In the genomic region with DNA sequence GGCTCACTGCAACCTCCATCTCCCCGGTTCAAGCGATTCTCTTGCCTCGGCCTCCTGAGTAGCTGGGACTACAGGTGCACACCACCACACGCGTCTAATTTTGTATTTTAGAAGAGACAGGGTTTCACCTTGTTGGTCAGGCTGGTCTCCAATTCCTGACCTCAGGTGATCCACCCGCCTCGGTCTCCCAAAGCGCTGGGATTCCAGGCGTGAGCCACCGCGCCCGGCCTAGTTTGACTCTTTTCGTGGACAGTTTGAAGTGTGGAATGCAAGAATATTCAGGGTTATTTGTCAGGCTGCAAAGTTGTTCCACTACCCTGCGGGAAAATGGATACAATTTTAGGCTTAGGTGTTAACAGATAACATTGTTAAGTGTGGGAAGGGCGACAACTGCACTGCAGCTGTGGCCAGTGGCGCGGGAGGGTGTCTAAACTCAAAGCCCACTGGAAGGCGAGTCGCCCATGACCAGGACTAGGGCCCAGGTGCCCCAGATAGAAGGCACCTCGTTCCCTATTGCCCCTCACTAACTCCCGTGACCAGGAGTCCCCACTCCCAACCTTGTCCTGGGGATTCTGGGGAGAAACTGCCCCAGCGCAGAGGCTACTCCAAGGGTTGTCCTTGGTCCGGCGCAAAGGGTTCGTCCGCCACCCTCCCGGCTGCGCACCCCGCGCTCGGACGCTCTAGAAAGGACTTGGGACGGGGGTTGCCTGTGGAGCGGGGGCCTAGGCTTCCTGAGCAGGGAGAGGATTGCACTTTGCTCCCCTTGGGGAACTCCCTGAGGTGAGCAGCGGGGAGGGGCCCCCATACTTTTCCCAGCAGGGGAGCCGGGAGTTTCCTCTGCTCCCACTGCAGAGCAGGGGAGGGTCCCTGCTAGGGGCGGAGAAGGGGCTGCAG, we compare ENCODE assay signal across 8 cellular contexts. TPM values are rescaled to one million over a fixed set of nuclear protein-coding genes. Genes with fewer than 3 reads are reported as not detected.
DNase-seq lines count a peak whose midpoint lies in the region; TF ChIP-seq lines count a peak whose summit lies in the region.

No MANE protein-coding gene starts in this region.

- peaks cover 24% of the 10 kb centered on the region for H4K20me1 ChIP-seq in smooth muscle cell (ENCODE audit: low read depth)

- peak overlapping the region; percentile 83 for H3K4me3 ChIP-seq in H7 (ENCODE audit: insufficient read depth, low read depth, low read length)
- peak overlapping the region; percentile 86 for H3K4me3 ChIP-seq in smooth muscle cell

- H3K4me2 ChIP-seq in smooth muscle cell, result peak overlapping the region; percentile 97

- H3K36me3 ChIP-seq in H7 (replicated peaks; ENCODE audit: control insufficient read depth, insufficient read depth, low read length) (no peaks in the 10 kb centered on the region), smooth muscle cell (ENCODE audit: low read depth) (no peaks in the 10 kb centered on the region)

- H3K79me2 ChIP-seq in smooth muscle cell (ENCODE audit: low read depth), result peaks cover 25% of the 10 kb centered on the region

- peaks cover 34% of the 10 kb centered on the region for H3K36me3 Mint-ChIP-seq in activated CD4-positive, alpha-beta memory T cell treated with anti-CD3 and anti-CD28 coated beads, Interleukin-2, amount 10 ng/mL, durations not matched to agents 7 days and 5 days (ENCODE audit: low read depth)
- no peaks in the 10 kb centered on the region for H3K36me3 Mint-ChIP-seq in immature natural killer cell

- no peak overlapping the region for H3K27ac ChIP-seq in smooth muscle cell (ENCODE audit: low read depth)

- WGBS in smooth muscle cell (ENCODE audit: low lambda C conversion rate), result 78% methylated on average over 33 of the region's 37 CpGs

- H3K4me3 Mint-ChIP-seq in activated CD4-positive, alpha-beta memory T cell treated with anti-CD3 and anti-CD28 coated beads, Interleukin-2, amount 10 ng/mL, durations not matched to agents 7 days and 5 days, result peak overlapping the region; percentile 94
- H3K4me3 Mint-ChIP-seq in immature natural killer cell, result peak overlapping the region; percentile 57 to 93 (median 71)

- peaks cover 3% of the 10 kb centered on the region for H3K27me3 Mint-ChIP-seq in activated CD4-positive, alpha-beta memory T cell treated with anti-CD3 and anti-CD28 coated beads, Interleukin-2, amount 10 ng/mL, durations not matched to agents 7 days and 5 days
- peaks cover 2 to 3% (median 2%) of the 10 kb centered on the region in 3 donors for H3K27me3 Mint-ChIP-seq in immature natural killer cell (ENCODE audit: low read depth in 3 of 3)

- H3K9me3 Mint-ChIP-seq in activated CD4-positive, alpha-beta memory T cell treated with anti-CD3 and anti-CD28 coated beads, Interleukin-2, amount 10 ng/mL, durations not matched to agents 7 days and 5 days, result no peaks in the 10 kb centered on the region
- H3K9me3 Mint-ChIP-seq in immature natural killer cell, result no peaks in the 10 kb centered on the region

- POLR2A ChIA-PET in activated CD4-positive, alpha-beta memory T cell treated with anti-CD3 and anti-CD28 coated beads, Interleukin-2, amount 10 ng/mL, durations not matched to agents 7 days and 5 days (lab: Charles Lee), result no interaction called here

- CTCF ChIA-PET in activated CD4-positive, alpha-beta memory T cell treated with anti-CD3 and anti-CD28 coated beads, Interleukin-2, amount 10 ng/mL, durations not matched to agents 7 days and 5 days (lab: Charles Lee), result no interaction called here

- peaks cover 21% of the 10 kb centered on the region for H3K4me1 Mint-ChIP-seq in activated CD4-positive, alpha-beta memory T cell treated with anti-CD3 and anti-CD28 coated beads, Interleukin-2, amount 10 ng/mL, durations not matched to agents 7 days and 5 days
- H3K4me1 Mint-ChIP-seq in immature natural killer cell, result peaks cover 33 to 34% of the 10 kb centered on the region in 2 donors

- no peak overlapping the region for H2AFZ ChIP-seq in smooth muscle cell (ENCODE audit: low read depth)

- peaks cover 33% of the 10 kb centered on the region for H3K27me3 ChIP-seq in H7 (ENCODE audit: control insufficient read depth, insufficient read depth, low read length)
- no peaks in the 10 kb centered on the region for H3K27me3 ChIP-seq in smooth muscle cell (ENCODE audit: low read depth)

- DNase-seq in H7 (peak; percentile 79), immature natural killer cell (no peak), smooth muscle cell (lab: John Stamatoyannopoulos, UW; ENCODE audit: unreplicated experiment) (no peak), DMS114 treated with DMSO at 0.1 percent for 48 hours (lab: John Stamatoyannopoulos, UW; ENCODE audit: unreplicated experiment) (no peak), NCI-H2227 treated with DMSO at 0.1 percent for 48 hours (lab: John Stamatoyannopoulos, UW) (no peak), OCI-M1 (lab: John Stamatoyannopoulos, UW) (no peak), COR-L47 (lab: John Stamatoyannopoulos, UW) (no peak)
- no peak for DNase-seq in activated CD4-positive, alpha-beta memory T cell treated with anti-CD3 and anti-CD28 coated beads, Interleukin-2, amount 10 ng/mL, durations not matched to agents 7 days and 5 days

- peaks cover 19% of the 10 kb centered on the region for H3F3A ChIP-seq in smooth muscle cell (ENCODE audit: low read depth)

- H3K4me1 ChIP-seq in smooth muscle cell (ENCODE audit: low read depth), result peaks cover 13% of the 10 kb centered on the region

- TF ChIP-seq CTCF in smooth muscle cell (IDR thresholded peaks at IDR 0.05; ENCODE audit: borderline replicate concordance, insufficient read depth, poor library complexity, severe bottlenecking), result no peak

- H3K27ac Mint-ChIP-seq in activated CD4-positive, alpha-beta memory T cell treated with anti-CD3 and anti-CD28 coated beads, Interleukin-2, amount 10 ng/mL, durations not matched to agents 7 days and 5 days, result no peak overlapping the region
- peak overlapping the region in 2 of 6 donors; percentile 38 to 40 for H3K27ac Mint-ChIP-seq in immature natural killer cell

- H3K9me3 ChIP-seq in smooth muscle cell (replicated peaks; ENCODE audit: low read depth), result no peaks in the 10 kb centered on the region

- no peak overlapping the region for H3K9ac ChIP-seq in smooth muscle cell (ENCODE audit: low read depth)

RNA-seq across cellular contexts. Expression of a gene that starts 1.1 kb away (rescaled TPM):
- 112 and 125 TPM in 2 replicates for total RNA-seq in H7 (2014; rRNA removed; shearing (Covaris generic))
- 100 to 1,000 TPM; 389 to 410 TPM for total RNA-seq in activated CD4-positive, alpha-beta memory T cell treated with anti-CD3 and anti-CD28 coated beads, Interleukin-2, amount 10 ng/mL, durations not matched to agents 7 days and 5 days
- polyA plus RNA-seq in immature natural killer cell (100 to 1,000 TPM; 479 to 672 (median 543) TPM), smooth muscle cell (1,194 and 1,373 TPM in 2 replicates)
- 647 and 726 TPM in 2 replicates for total RNA-seq in smooth muscle cell
